Comparison of ENCODE assay signal across 8 cellular contexts in the genomic region with DNA sequence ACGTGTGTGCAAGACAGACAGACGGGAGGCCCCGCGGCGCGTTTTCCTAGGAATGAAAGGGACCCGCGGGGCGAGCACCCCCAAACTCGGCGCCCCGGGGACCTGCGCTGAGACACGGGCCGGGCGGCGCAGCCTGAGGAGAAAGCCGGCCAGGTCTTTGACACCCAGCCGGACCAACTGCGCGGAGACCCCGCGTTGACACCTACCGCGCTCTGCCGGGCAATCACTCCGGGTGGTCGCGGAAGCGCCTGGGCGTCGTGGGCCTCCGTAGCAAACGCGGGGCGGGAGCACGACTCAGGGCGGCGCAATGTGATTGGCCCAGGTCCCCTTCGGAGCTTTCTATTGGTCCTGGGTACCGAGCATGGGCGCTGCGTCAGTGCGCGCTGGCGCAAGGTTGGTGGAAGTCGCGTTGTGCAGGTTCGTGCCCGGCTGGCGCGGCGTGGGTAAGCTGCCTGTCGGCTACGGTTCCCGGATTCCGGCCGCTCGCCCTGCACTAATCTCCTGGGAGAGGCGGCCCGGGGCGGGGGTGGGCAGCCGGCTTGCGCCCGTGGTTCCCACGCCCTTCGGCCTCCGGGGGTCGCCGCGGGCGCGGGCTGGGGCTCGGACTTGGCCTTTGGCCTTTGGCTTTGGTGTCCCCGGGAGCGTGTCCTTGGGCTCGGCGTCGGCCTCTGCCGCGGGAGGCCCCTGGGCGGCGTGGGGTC. TPM values are rescaled to one million over a fixed set of nuclear protein-coding genes. Genes with fewer than 3 reads are reported as not detected.
A peak's percentile ranks its signal among the peaks of the same experiment; 100 is the strongest.
DNase-seq lines count a peak whose midpoint lies in the region; ATAC-seq and TF ChIP-seq lines count a peak whose summit lies in the region.

A gene with protein sequence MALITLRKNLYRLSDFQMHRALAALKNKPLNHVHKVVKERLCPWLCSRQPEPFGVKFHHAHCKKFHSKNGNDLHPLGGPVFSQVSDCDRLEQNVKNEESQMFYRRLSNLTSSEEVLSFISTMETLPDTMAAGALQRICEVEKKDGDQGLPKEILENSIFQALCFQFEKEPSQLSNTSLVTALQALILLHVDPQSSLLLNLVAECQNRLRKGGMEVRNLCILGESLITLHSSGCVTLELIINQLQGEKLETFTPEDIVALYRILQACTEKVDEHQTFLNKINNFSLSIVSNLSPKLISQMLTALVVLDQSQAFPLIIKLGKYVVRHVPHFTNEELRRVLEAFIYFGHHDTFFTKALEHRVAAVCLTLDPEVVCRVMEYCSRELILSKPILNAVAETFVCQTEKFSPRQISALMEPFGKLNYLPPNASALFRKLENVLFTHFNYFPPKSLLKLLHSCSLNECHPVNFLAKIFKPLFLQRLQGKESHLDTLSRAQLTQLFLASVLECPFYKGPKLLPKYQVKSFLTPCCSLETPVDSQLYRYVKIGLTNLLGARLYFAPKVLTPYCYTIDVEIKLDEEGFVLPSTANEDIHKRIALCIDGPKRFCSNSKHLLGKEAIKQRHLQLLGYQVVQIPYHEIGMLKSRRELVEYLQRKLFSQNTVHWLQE (minus strand): TSS at position 259 of the 701 bp plus-strand sequence. CDS start 948 bp downstream, outside the sequence.
A gene (plus strand): TSS at position 376 of the 701 bp plus-strand sequence. CDS start 1,647 bp downstream, outside the sequence.

- H3K4me1 ChIP-seq in prostate gland (replicated peaks): peaks cover 4% of the 10 kb centered on the region
- peaks cover 2% of the 10 kb centered on the region for H3K4me1 ChIP-seq in urinary bladder (ENCODE audit: insufficient read depth)

- intact Hi-C loops in T-helper 1 cell treated with Interleukin-12 subunit alpha and Interleukin-12 subunit beta and Interleukin-4 antibody, amounts not matched to agents 30 ng/mL and 1 ng/mL, for 36 hours (cut with micrococcal nuclease): loop anchor here (1.0 to 2.0 kb wide), 9 partner anchors 9 to 1491 kb away; a partner anchor contains a TSS
- intact Hi-C loops in left cardiac atrium (cut with DNase I): no loop called here
- intact Hi-C loops in prostate gland (cut with DNase I): loop anchor here (5.0 kb wide), 1 partner anchor 472 kb away; a partner anchor contains a TSS

- H3K4me3 ChIP-seq in prostate gland (peak within 1 kb of the TSS; percentile 88 to 92), urinary bladder (ENCODE audit: low read depth, low read length) (peak within 1 kb of the TSS; percentile 98)

- peak within 1 kb of the TSS; percentile 77 for H3K27ac ChIP-seq in prostate gland
- peak within 1 kb of the TSS; percentile 35 for H3K27ac ChIP-seq in urinary bladder (ENCODE audit: low read depth)

- TF ChIP-seq POLR2A in prostate gland (IDR thresholded peaks at IDR 0.05): peak; percentile 63

- 0% methylated on average over 63 of the region's 83 CpGs for WGBS in prostate gland
- WGBS in urinary bladder: under 1% methylated on average over 83 of the region's 83 CpGs

- ATAC-seq in HG02870 (IDR thresholded peaks at IDR 0.05; ENCODE audit: unreplicated experiment): peak; percentile 90
- peak; percentile 100 for ATAC-seq in left cardiac atrium

- H3K27me3 ChIP-seq in prostate gland (replicated peaks; ENCODE audit: insufficient read depth): no peaks in the 10 kb centered on the region

- H3K36me3 ChIP-seq in prostate gland (no peaks in the 10 kb centered on the region), urinary bladder (ENCODE audit: insufficient read depth) (no peaks in the 10 kb centered on the region)

- DNase-seq in GM13976 (ENCODE audit: low spot score): peak; percentile 95
- peak; percentile 86 for DNase-seq in NCI-H146 treated with DMSO at 0.1 percent for 48 hours (lab: John Stamatoyannopoulos, UW; ENCODE audit: unreplicated experiment)
- DNase-seq in amniotic epithelial cell (ENCODE audit: low read depth): peak; percentile 92
- peak; percentile 97 for DNase-seq in left cardiac atrium
- peak; percentile 94 for DNase-seq in prostate gland (ENCODE audit: low spot score)

- no peaks in the 10 kb centered on the region for H3K9me3 ChIP-seq in prostate gland

- TF ChIP-seq CTCF in GM13976 (IDR thresholded peaks at IDR 0.05; ENCODE audit: borderline replicate concordance, control extremely low read depth, extremely low read depth, insufficient read depth, missing control alignments) (no peak), prostate gland (IDR thresholded peaks at IDR 0.05) (no peak)

- in situ Hi-C loops in GM13976 (cut with MboI; ENCODE audit: low sequenced_read_pairs, unreplicated experiment): no loop called here

RNA-seq across cellular contexts. Expression of the first gene that starts in this region (rescaled TPM):
- 16.4 and 17.7 TPM in 2 replicates for total RNA-seq in T-helper 1 cell treated with Interleukin-12 subunit alpha and Interleukin-12 subunit beta and Interleukin-4 antibody, amounts not matched to agents 30 ng/mL and 1 ng/mL, for 36 hours
- total RNA-seq in left cardiac atrium (1 to 10 TPM; 5.4 to 6.8 TPM), prostate gland (10 to 100 TPM in 1 of 2 donors, 1 to 10 TPM in 1; 9.7 to 10.7 TPM), urinary bladder (14.5 TPM)
- 6.5 TPM for polyA plus RNA-seq in urinary bladder

RNA-seq across cellular contexts. Expression of the second gene that starts in this region (rescaled TPM):
- total RNA-seq in T-helper 1 cell treated with Interleukin-12 subunit alpha and Interleukin-12 subunit beta and Interleukin-4 antibody, amounts not matched to agents 30 ng/mL and 1 ng/mL, for 36 hours: 64.5 and 71.5 TPM in 2 replicates
- total RNA-seq in left cardiac atrium (10 to 100 TPM; 27.8 to 45.2 TPM), prostate gland (10 to 100 TPM; 34.5 to 64.6 TPM), urinary bladder (47.9 TPM)
- polyA plus RNA-seq in urinary bladder: 29.6 TPM

Comparison
In these comparisons a context has a peak if more than half of its experiments do, and no peak if none do; other contexts are left out.
1. Peak in every context shown above with its lines: DNase-seq, ATAC-seq, H3K4me3 ChIP-seq and H3K27ac ChIP-seq.
2. intact Hi-C loops: an anchor here in T-helper 1 cell treated with Interleukin-12 subunit alpha and Interleukin-12 subunit beta and Interleukin-4 antibody, amounts not matched to agents 30 ng/mL and 1 ng/mL, for 36 hours (1.0 to 2.0 kb wide) and prostate gland (5.0 kb wide); none called in left cardiac atrium.